Comparison of ENCODE assay signal across 10 cellular contexts in the genomic region with DNA sequence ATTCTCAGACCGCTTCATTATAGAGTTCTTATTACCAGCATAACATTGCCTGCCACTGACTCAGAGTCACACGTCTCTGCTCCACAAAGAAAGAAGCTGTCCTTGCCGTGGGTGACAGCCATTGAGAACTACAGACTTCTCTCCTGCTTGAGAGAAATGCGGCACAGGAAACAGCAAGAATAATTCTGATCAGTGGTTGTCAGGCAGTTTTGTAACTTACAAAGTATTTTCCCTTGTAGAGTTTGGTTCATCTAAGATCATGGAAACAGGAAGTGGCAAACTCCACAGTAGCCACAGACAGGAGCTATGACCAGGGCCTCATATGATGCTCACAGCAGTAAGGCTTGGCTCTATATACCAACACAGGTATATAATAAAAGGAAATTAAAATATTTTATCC. TPM values are rescaled to one million over a fixed set of nuclear protein-coding genes. Genes with fewer than 3 reads are reported as not detected.
DNase-seq lines count a peak whose midpoint lies in the region; ATAC-seq and TF ChIP-seq lines count a peak whose summit lies in the region.
"Had no signal": no experiment of that assay in that cellular context is flagged by ENCODE, and none has a peak within 500 bp of the region (broad histone marks: within the 10 kb centered on the region; RNA-seq: fewer than 3 reads in every experiment).

No MANE protein-coding gene starts in this region.

- peak overlapping the region in 2 of 7 donors; percentile 68 to 76 for H3K27ac Mint-ChIP-seq in CD14-positive monocyte

- peaks cover 0 to 3% (median 0%) of the 10 kb centered on the region in 7 donors for H3K9me3 Mint-ChIP-seq in CD14-positive monocyte

- TF ChIP-seq CTCF in GM12865 (IDR thresholded peaks at IDR 0.05; ENCODE audit: insufficient read depth, low read depth, low read length, missing control alignments) = no peak
- TF ChIP-seq CTCF in CD14-positive monocyte (IDR thresholded peaks at IDR 0.05) = no peak
- no peak for TF ChIP-seq CTCF in left lung (IDR thresholded peaks at IDR 0.05)

- H3K27ac ChIP-seq in left lung = no peak overlapping the region

- peak; percentile 37 for ATAC-seq in GM21717 (IDR thresholded peaks at IDR 0.05; ENCODE audit: unreplicated experiment)
- ATAC-seq in left lung = no peak
- ATAC-seq in HG03108 (IDR thresholded peaks at IDR 0.05; ENCODE audit: unreplicated experiment) = no peak

- no peaks in the 10 kb centered on the region for H3K27me3 Mint-ChIP-seq in CD14-positive monocyte (ENCODE audit: low read depth in 3 of 3)

- H3K4me1 ChIP-seq in left lung = no peaks in the 10 kb centered on the region

- H3K36me3 ChIP-seq in left lung = peaks cover 0 to 11% of the 10 kb centered on the region in 2 donors

- H3K4me3 ChIP-seq in GM12865 (ENCODE audit: low read depth, low read length) (no peak overlapping the region), left lung (no peak overlapping the region)

- H3K27me3 ChIP-seq in left lung = no peaks in the 10 kb centered on the region

- H3K36me3 Mint-ChIP-seq in CD14-positive monocyte = peaks cover 11 to 12% of the 10 kb centered on the region in 2 donors

- no peaks in the 10 kb centered on the region for H3K9me3 ChIP-seq in left lung

- H3K4me1 Mint-ChIP-seq in CD14-positive monocyte = peaks cover 5% of the 10 kb centered on the region

- intact Hi-C loops in CD14-positive monocyte (cut with micrococcal nuclease) = no loop called here
- intact Hi-C loops in left lung (cut with DNase I) = no loop called here

- peak; percentile 13 for DNase-seq in GM12865 (ENCODE audit: low read depth)
- peak; percentile 95 for DNase-seq in MV-4-11 (lab: John Stamatoyannopoulos, UW)
- DNase-seq in glomerular visceral epithelial cell (ENCODE audit: extremely low spot score) = peak; percentile 5
- DNase-seq in CD14-positive monocyte (ENCODE audit: low spot score) = no peak
- no peak for DNase-seq in islet precursor cell
- DNase-seq in left lung = no peak
- DNase-seq: activated gamma-delta T cell had no signal

- H3K4me3 Mint-ChIP-seq in CD14-positive monocyte = no peak overlapping the region

RNA-seq across cellular contexts. Expression of a gene that starts 47.1 kb away (rescaled TPM):
- not detected for polyA plus RNA-seq in CD14-positive monocyte
- total RNA-seq in left lung = not detected
- total RNA-seq: NCI-H460 had no signal

Comparison
In these comparisons a context has a peak if more than half of its experiments do, and no peak if none do; other contexts are left out.
1. DNase-seq: peak in GM12865 (single experiment), MV-4-11 (single experiment) and glomerular visceral epithelial cell (single experiment); none in CD14-positive monocyte (single experiment), islet precursor cell (single experiment) and left lung (0 of 2).